ENCODE assay signal across 18 cellular contexts in the genomic region with DNA sequence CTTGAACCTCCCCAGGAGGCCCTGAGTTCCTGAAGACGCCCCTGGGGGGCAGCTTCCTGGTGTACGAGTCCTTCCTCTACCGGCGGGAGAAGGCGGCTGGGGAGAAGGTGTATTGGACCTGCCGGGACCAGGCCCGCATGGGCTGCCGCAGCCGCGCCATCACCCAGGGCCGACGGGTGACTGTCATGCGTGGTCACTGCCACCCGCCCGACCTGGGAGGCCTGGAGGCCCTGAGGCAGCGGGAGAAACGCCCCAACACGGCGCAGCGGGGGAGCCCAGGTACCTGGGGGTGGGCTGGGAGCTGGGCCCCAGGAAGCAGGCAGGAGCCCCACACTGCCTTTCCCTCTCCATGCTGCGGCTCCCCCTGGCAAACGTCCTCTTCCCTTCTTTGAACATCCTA. TPM values are rescaled to one million over a fixed set of nuclear protein-coding genes. Genes with fewer than 3 reads are reported as not detected.
DNase-seq lines count a peak whose midpoint lies in the region; ATAC-seq and TF ChIP-seq lines count a peak whose summit lies in the region.
"Had no signal": no experiment of that assay in that cellular context is flagged by ENCODE, and none has a peak within 500 bp of the region (broad histone marks: within the 10 kb centered on the region; RNA-seq: fewer than 3 reads in every experiment).

No MANE protein-coding gene starts in this region.

- no peaks in the 10 kb centered on the region for H3K4me1 ChIP-seq in breast epithelium
- peaks cover 36 to 61% (median 55%) of the 10 kb centered on the region in 10 experiments for H3K4me1 ChIP-seq in BLaER1 treated with 17β-estradiol and CSF1 and Interleukin-3, amounts not matched to agents 10 nM and 100 nM
- no peaks in the 10 kb centered on the region for H3K4me1 ChIP-seq in HEK293 (ENCODE audit: control insufficient read depth, insufficient read depth, low read length)
- H3K4me1 ChIP-seq in osteoblast (ENCODE audit: insufficient read depth, low read length), result no peaks in the 10 kb centered on the region
- H3K4me1 ChIP-seq: A549, Caco-2 had no signal

- no peaks in the 10 kb centered on the region for H3K4me1 Mint-ChIP-seq in MCF 10A (ENCODE audit: insufficient read depth, unreplicated experiment)
- H3K4me1 Mint-ChIP-seq: B cell had no signal

- no peak overlapping the region for H3K27ac ChIP-seq in breast epithelium
- no peak overlapping the region; a peak in 1 of 22 replicates for H3K27ac ChIP-seq in BLaER1 treated with 17β-estradiol and CSF1 and Interleukin-3, amounts not matched to agents 10 nM and 100 nM
- H3K27ac ChIP-seq in HEK293 (ENCODE audit: extremely low read depth, low read depth, low read length), result no peak overlapping the region
- no peak overlapping the region for H3K27ac ChIP-seq in osteoblast (ENCODE audit: low read depth, low read length)
- H3K27ac ChIP-seq: A549, C4-2B had no signal

- intact Hi-C loops in MCF 10A (cut with micrococcal nuclease), result no loop called here
- intact Hi-C loops in breast epithelium (cut with DNase I; ENCODE audit: low total_unique reads), result no loop called here

- no peak overlapping the region for H2AFZ ChIP-seq in osteoblast (ENCODE audit: low read length)

- POLR2A ChIA-PET in MCF 10A (lab: Yijun Ruan, JAX) (no interaction called here), HEK293 (lab: Yijun Ruan, JAX) (no interaction called here)

- DNase-seq in MCF 10A (ENCODE audit: unreplicated experiment) (no peak), breast epithelium (ENCODE audit: low spot score in 2 of 2) (no peak), osteoblast (ENCODE audit: insufficient read length, low spot score, missing footprints) (peak; percentile 35), 8988T (no peak)
- no peak for DNase-seq in activated CD4-positive, alpha-beta T cell treated with anti-CD3 and anti-CD28 coated beads for 4 hours
- DNase-seq: AML-193; Caco-2; Calu3; CD4-positive, alpha-beta T cell; CD8-positive, alpha-beta T cell; DMS79 treated with DMSO at 0.1 percent for 48 hours; GF-D8 had no signal

- H3K9ac ChIP-seq in BLaER1 treated with 17β-estradiol and CSF1 and Interleukin-3, amounts not matched to agents 10 nM and 100 nM, result peak overlapping the region in 4 of 11 experiments; percentile 4 to 41 (median 22); a peak in 1 of 22 replicates

- H3K9me3 ChIP-seq in breast epithelium, result no peaks in the 10 kb centered on the region
- no peaks in the 10 kb centered on the region for H3K9me3 ChIP-seq in BLaER1 treated with 17β-estradiol and CSF1 and Interleukin-3, amounts not matched to agents 10 nM and 100 nM (replicated peaks in 1 of 11)
- H3K9me3 ChIP-seq in HEK293 (ENCODE audit: control insufficient read depth, insufficient read depth, low read depth, low read length), result no peaks in the 10 kb centered on the region
- H3K9me3 ChIP-seq in osteoblast (ENCODE audit: low read depth, low read length), result no peaks in the 10 kb centered on the region
- H3K9me3 ChIP-seq: A549, Caco-2 had no signal

- no peak overlapping the region for H3K4me3 Mint-ChIP-seq in MCF 10A (ENCODE audit: unreplicated experiment)
- H3K4me3 Mint-ChIP-seq: B cell; CD4-positive, alpha-beta T cell; CD8-positive, alpha-beta T cell had no signal

- H4K20me1 ChIP-seq in BLaER1 treated with 17β-estradiol and CSF1 and Interleukin-3, amounts not matched to agents 10 nM and 100 nM, result peaks cover 16 to 82% (median 33%) of the 10 kb centered on the region in 11 experiments; a peak in 18 of 22 replicates
- peaks cover 19% of the 10 kb centered on the region for H4K20me1 ChIP-seq in osteoblast (ENCODE audit: insufficient read depth, low read length)

- peaks cover 51% of the 10 kb centered on the region for H3K36me3 Mint-ChIP-seq in MCF 10A (ENCODE audit: insufficient read depth, unreplicated experiment)

- no peaks in the 10 kb centered on the region for H3K27me3 ChIP-seq in breast epithelium
- peaks cover 0 to 15% (median 0%) of the 10 kb centered on the region in 11 experiments; a peak in 3 of 22 replicates for H3K27me3 ChIP-seq in BLaER1 treated with 17β-estradiol and CSF1 and Interleukin-3, amounts not matched to agents 10 nM and 100 nM
- H3K27me3 ChIP-seq in osteoblast (ENCODE audit: insufficient read depth, low read length), result no peaks in the 10 kb centered on the region

- H3K4me2 ChIP-seq in BLaER1 treated with 17β-estradiol and CSF1 and Interleukin-3, amounts not matched to agents 10 nM and 100 nM, result peak overlapping the region in 6 of 11 experiments; percentile 36 to 97 (median 96); a peak in 9 of 22 replicates
- H3K4me2 ChIP-seq in osteoblast (ENCODE audit: insufficient read depth, low read length), result no peak overlapping the region
- H3K4me2 ChIP-seq: A549 had no signal

- CTCF ChIA-PET in MCF 10A (lab: Yijun Ruan, JAX), result no interaction called here
- CTCF ChIA-PET in HEK293 (lab: Yijun Ruan, JAX), result no interaction called here

- H3K79me2 ChIP-seq in osteoblast (ENCODE audit: insufficient read depth, low read length), result peaks cover 5% of the 10 kb centered on the region

- TSS peak; percentile 16 for BruUV-seq in MCF 10A (replicated peaks; lab: Mats Ljungman, UMichigan)

- H3K4me3 ChIP-seq in breast epithelium (no peak overlapping the region), HEK293 (ENCODE audit: low read depth, low read length) (no peak overlapping the region), osteoblast (ENCODE audit: insufficient read depth, low read length) (no peak overlapping the region)
- no peak overlapping the region for H3K4me3 ChIP-seq in BLaER1 treated with 17β-estradiol and CSF1 and Interleukin-3, amounts not matched to agents 10 nM and 100 nM
- H3K4me3 ChIP-seq: A549 had no signal

- no peak overlapping the region for H3K27ac Mint-ChIP-seq in MCF 10A (ENCODE audit: low read depth, unreplicated experiment)
- H3K27ac Mint-ChIP-seq: B cell; CD4-positive, alpha-beta T cell; CD8-positive, alpha-beta T cell had no signal

- no peak for ATAC-seq in HG03045 (IDR thresholded peaks at IDR 0.05; ENCODE audit: unreplicated experiment)
- ATAC-seq: A549; CD8-positive, alpha-beta T cell had no signal

- no peaks in the 10 kb centered on the region for H3K9me3 Mint-ChIP-seq in MCF 10A (ENCODE audit: unreplicated experiment)
- H3K9me3 Mint-ChIP-seq: CD4-positive, alpha-beta T cell; CD8-positive, alpha-beta T cell had no signal

- H3K36me3 ChIP-seq in breast epithelium (no peaks in the 10 kb centered on the region), HEK293 (ENCODE audit: control insufficient read depth in 2 of 2, insufficient read depth in 1 of 2, low read length in 2 of 2) (peaks cover 4 to 76% of the 10 kb centered on the region in 2 experiments; a peak in 2 of 3 replicates), osteoblast (ENCODE audit: insufficient read depth, low read length) (peaks cover 47% of the 10 kb centered on the region)
- peaks cover 39 to 86% (median 61%) of the 10 kb centered on the region in 11 experiments for H3K36me3 ChIP-seq in BLaER1 treated with 17β-estradiol and CSF1 and Interleukin-3, amounts not matched to agents 10 nM and 100 nM

- no peak for TF ChIP-seq POLR2A in breast epithelium (IDR thresholded peaks at IDR 0.05)

- H3K27me3 Mint-ChIP-seq in MCF 10A (ENCODE audit: insufficient read depth, unreplicated experiment), result no peaks in the 10 kb centered on the region
- H3K27me3 Mint-ChIP-seq: B cell; CD4-positive, alpha-beta T cell had no signal

- TF ChIP-seq CTCF in MCF 10A (IDR thresholded peaks at IDR 0.05; ENCODE audit: unreplicated experiment) (no peak), breast epithelium (IDR thresholded peaks at IDR 0.05) (no peak), HEK293 (tag by site-specific recombination; IDR thresholded peaks at IDR 0.05) (no peak), osteoblast (IDR thresholded peaks at IDR 0.05; ENCODE audit: extremely low read depth, low read depth, low read length) (no peak)

TF ChIP-seq in HEK293, 187 proteins besides CTCF, POLR2A, EP300 and RAD21:
- TF ChIP-seq ZBTB7A (tag by site-specific recombination; IDR thresholded peaks at IDR 0.05; ENCODE audit: low read depth), result no peak
- TF ChIP-seq, protein P1, sequence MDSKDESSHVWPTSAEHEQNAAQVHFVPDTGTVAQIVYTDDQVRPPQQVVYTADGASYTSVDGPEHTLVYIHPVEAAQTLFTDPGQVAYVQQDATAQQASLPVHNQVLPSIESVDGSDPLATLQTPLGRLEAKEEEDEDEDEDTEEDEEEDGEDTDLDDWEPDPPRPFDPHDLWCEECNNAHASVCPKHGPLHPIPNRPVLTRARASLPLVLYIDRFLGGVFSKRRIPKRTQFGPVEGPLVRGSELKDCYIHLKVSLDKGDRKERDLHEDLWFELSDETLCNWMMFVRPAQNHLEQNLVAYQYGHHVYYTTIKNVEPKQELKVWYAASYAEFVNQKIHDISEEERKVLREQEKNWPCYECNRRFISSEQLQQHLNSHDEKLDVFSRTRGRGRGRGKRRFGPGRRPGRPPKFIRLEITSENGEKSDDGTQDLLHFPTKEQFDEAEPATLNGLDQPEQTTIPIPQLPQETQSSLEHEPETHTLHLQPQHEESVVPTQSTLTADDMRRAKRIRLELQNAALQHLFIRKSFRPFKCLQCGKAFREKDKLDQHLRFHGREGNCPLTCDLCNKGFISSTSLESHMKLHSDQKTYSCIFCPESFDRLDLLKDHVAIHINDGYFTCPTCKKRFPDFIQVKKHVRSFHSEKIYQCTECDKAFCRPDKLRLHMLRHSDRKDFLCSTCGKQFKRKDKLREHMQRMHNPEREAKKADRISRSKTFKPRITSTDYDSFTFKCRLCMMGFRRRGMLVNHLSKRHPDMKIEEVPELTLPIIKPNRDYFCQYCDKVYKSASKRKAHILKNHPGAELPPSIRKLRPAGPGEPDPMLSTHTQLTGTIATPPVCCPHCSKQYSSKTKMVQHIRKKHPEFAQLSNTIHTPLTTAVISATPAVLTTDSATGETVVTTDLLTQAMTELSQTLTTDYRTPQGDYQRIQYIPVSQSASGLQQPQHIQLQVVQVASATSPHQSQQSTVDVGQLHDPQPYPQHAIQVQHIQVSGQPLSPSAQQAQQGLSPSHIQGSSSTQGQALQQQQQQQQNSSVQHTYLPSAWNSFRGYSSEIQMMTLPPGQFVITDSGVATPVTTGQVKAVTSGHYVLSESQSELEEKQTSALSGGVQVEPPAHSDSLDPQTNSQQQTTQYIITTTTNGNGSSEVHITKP (tag by site-specific recombination; IDR thresholded peaks at IDR 0.05), result peak; percentile 51

RNA-seq across cellular contexts. Expression of gene FLYWCH1, which starts 22.0 kb away (rescaled TPM):
- total RNA-seq in MCF 10A (2022) (76.3 and 86.2 TPM in 2 replicates), breast epithelium (10 to 100 TPM; 28.0 to 30.9 (median 28.2) TPM), osteoblast (48.3 and 56.5 TPM in 2 replicates)

RNA-seq across cellular contexts. Expression of gene KREMEN2, which starts 30.4 kb away (rescaled TPM):
- 0.42 TPM in 1 of 2 replicates, not detected in the other for total RNA-seq in MCF 10A (2022)
- total RNA-seq in breast epithelium, result under 1 TPM in 1 of 3 donors, not detected in 2; 0.33 TPM
- total RNA-seq in osteoblast, result not detected in 2 replicates
- total RNA-seq: Calu3; CD4-positive, alpha-beta T cell; CD8-positive, alpha-beta T cell had no signal

RNA-seq across cellular contexts. Expression of gene PAQR4, which starts 35.4 kb away (rescaled TPM):
- total RNA-seq in MCF 10A (2022), result 4.8 and 7.9 TPM in 2 replicates
- total RNA-seq in breast epithelium, result 1 to 10 TPM; 2.0 to 4.0 (median 3.7) TPM
- total RNA-seq in osteoblast, result 1.5 and 1.8 TPM in 2 replicates

RNA-seq across cellular contexts. Expression of gene PKMYT1, which starts 46.5 kb away (rescaled TPM):
- total RNA-seq in MCF 10A (2022) (16.9 and 34.7 TPM in 2 replicates), breast epithelium (1 to 10 TPM in 1 of 3 donors, under 1 TPM in 2; 0.66 to 1.4 (median 0.73) TPM), osteoblast (1.4 and 2.1 TPM in 2 replicates)

RNA-seq across cellular contexts. Expression of gene FLYWCH2, which starts 50.7 kb away (rescaled TPM):
- total RNA-seq in MCF 10A (2022) (24.4 and 27.7 TPM in 2 replicates), breast epithelium (10 to 100 TPM; 36.0 to 49.2 (median 47.9) TPM), osteoblast (38.7 and 43.6 TPM in 2 replicates)
